Comparison of ENCODE assay signal across 22 cellular contexts in the genomic region with DNA sequence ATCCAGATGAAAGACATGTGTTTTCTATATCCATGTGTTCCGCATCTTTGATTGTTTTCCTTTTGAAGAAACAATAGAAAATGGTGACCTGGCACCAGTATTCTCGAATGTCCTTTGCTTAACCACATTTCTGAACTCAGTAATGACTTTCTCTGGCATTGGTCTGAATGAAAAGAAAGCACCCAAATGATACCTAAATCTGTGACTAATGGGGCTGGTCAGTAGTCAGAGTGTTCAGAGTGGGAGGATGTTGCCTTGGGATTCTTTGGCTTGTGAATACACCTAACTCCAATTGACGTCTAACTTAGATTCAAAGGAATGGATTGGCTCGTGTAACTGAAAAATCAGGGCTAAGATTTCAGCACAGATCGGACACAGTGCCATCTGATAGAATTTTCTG. TPM values are rescaled to one million over a fixed set of nuclear protein-coding genes. Genes with fewer than 3 reads are reported as not detected.
DNase-seq lines count a peak whose midpoint lies in the region; TF ChIP-seq lines count a peak whose summit lies in the region.
"Had no signal": no experiment of that assay in that cellular context is flagged by ENCODE, and none has a peak within 500 bp of the region (broad histone marks: within the 10 kb centered on the region; RNA-seq: fewer than 3 reads in every experiment).

No MANE protein-coding gene starts in this region.

- intact Hi-C loops in Calu3 (cut with micrococcal nuclease; ENCODE audit: unreplicated experiment) = no loop called here

- WGBS in endodermal cell (ENCODE audit: insufficient coverage in 1 of 2, insufficient read length in 1 of 2), 2 experiments = 90 to 93% methylated on average over 4 to 5 of the region's 5 CpGs

- H3K4me3 ChIP-seq in endodermal cell (ENCODE audit: low read length) = no peak overlapping the region
- H3K4me3 ChIP-seq: adrenal gland, esophagus muscularis mucosa, upper lobe of right lung had no signal

- no peaks in the 10 kb centered on the region for H3K36me3 ChIP-seq in endodermal cell (ENCODE audit: control insufficient read depth, insufficient read depth, low read length)
- H3K36me3 ChIP-seq: adrenal gland, esophagus muscularis mucosa, upper lobe of right lung, WERI-Rb-1 had no signal

- no peaks in the 10 kb centered on the region for H3K27me3 ChIP-seq in endodermal cell (ENCODE audit: control insufficient read depth, insufficient read depth, low read length, poor library complexity, severe bottlenecking)
- H3K27me3 ChIP-seq: adrenal gland, esophagus muscularis mucosa, upper lobe of right lung had no signal

- H3K9me3 Mint-ChIP-seq in Calu3 (ENCODE audit: low read depth, unreplicated experiment) (no peaks in the 10 kb centered on the region), endodermal cell (no peaks in the 10 kb centered on the region)
- H3K9me3 Mint-ChIP-seq: activated CD4-positive, alpha-beta T cell treated with anti-CD3 and anti-CD28 coated beads, Interleukin-2, amount 10 ng/mL, durations not matched to agents 24 days and 14 days; activated naive CD4-positive, alpha-beta T cell treated with anti-CD3 and anti-CD28 coated beads for 36 hours; natural killer cell treated with Interleukin-12 subunit alpha and Interleukin-12 subunit beta and Interleukin-15 and Interleukin-18, amount 100 ng/mL, for 72 hours; T-helper 2 cell treated with Interferon-gamma antibody and Interleukin-4, amounts not matched to agents 5 μg/mL and 100 μg/mL, for 36 hours had no signal

- CTCF ChIA-PET in Calu3 (lab: Charles Lee) = interaction anchor here (1.2 kb wide), 1 partner anchor 9 kb away, joined by 4 read pairs; no protein-coding TSS in a partner anchor

- H3K4me1 Mint-ChIP-seq in Calu3 (ENCODE audit: low read depth, unreplicated experiment) = peaks cover 62% of the 10 kb centered on the region
- peaks cover 11% of the 10 kb centered on the region for H3K4me1 Mint-ChIP-seq in endodermal cell
- H3K4me1 Mint-ChIP-seq: activated CD4-positive, alpha-beta T cell treated with anti-CD3 and anti-CD28 coated beads, Interleukin-2, amount 10 ng/mL, durations not matched to agents 24 days and 14 days had no signal

- H3K36me3 Mint-ChIP-seq in Calu3 (ENCODE audit: insufficient read depth, unreplicated experiment) (peaks cover 81% of the 10 kb centered on the region), endodermal cell (ENCODE audit: low read depth) (no peaks in the 10 kb centered on the region)
- H3K36me3 Mint-ChIP-seq: natural killer cell treated with Interleukin-12 subunit alpha and Interleukin-12 subunit beta and Interleukin-15 and Interleukin-18, amount 100 ng/mL, for 72 hours had no signal

- H3K27me3 Mint-ChIP-seq in Calu3 (ENCODE audit: unreplicated experiment) (no peaks in the 10 kb centered on the region), endodermal cell (ENCODE audit: insufficient read depth) (no peaks in the 10 kb centered on the region)
- H3K27me3 Mint-ChIP-seq: natural killer cell treated with Interleukin-12 subunit alpha and Interleukin-12 subunit beta and Interleukin-15 and Interleukin-18, amount 100 ng/mL, for 72 hours had no signal

- H3K9ac ChIP-seq in endodermal cell (ENCODE audit: extremely low read depth, low read length, poor library complexity, severe bottlenecking) = no peak overlapping the region
- H3K9ac ChIP-seq: KMS-11 had no signal

- H3K4me3 Mint-ChIP-seq in Calu3 (ENCODE audit: low read depth, unreplicated experiment) = no peak overlapping the region
- H3K4me3 Mint-ChIP-seq in endodermal cell = no peak overlapping the region
- H3K4me3 Mint-ChIP-seq: activated CD4-positive, alpha-beta T cell treated with anti-CD3 and anti-CD28 coated beads, Interleukin-2, amount 10 ng/mL, durations not matched to agents 24 days and 14 days; activated naive CD4-positive, alpha-beta T cell treated with anti-CD3 and anti-CD28 coated beads for 36 hours; natural killer cell treated with Interleukin-12 subunit alpha and Interleukin-12 subunit beta and Interleukin-15 and Interleukin-18, amount 100 ng/mL, for 72 hours; T-helper 2 cell treated with Interferon-gamma antibody and Interleukin-4, amounts not matched to agents 5 μg/mL and 100 μg/mL, for 36 hours had no signal

- BruUV-seq in Calu3 (replicated peaks; lab: Mats Ljungman, UMichigan) = no TSS peak

- peak overlapping the region; percentile 100 for H3K27ac Mint-ChIP-seq in Calu3 (ENCODE audit: unreplicated experiment)
- no peak overlapping the region for H3K27ac Mint-ChIP-seq in endodermal cell
- H3K27ac Mint-ChIP-seq: activated CD4-positive, alpha-beta T cell treated with anti-CD3 and anti-CD28 coated beads, Interleukin-2, amount 10 ng/mL, durations not matched to agents 24 days and 14 days; activated naive CD4-positive, alpha-beta T cell treated with anti-CD3 and anti-CD28 coated beads for 36 hours; natural killer cell treated with Interleukin-12 subunit alpha and Interleukin-12 subunit beta and Interleukin-15 and Interleukin-18, amount 100 ng/mL, for 72 hours; T-helper 2 cell treated with Interferon-gamma antibody and Interleukin-4, amounts not matched to agents 5 μg/mL and 100 μg/mL, for 36 hours had no signal

- TF ChIP-seq POLR2A in erythroblast (IDR thresholded peaks at IDR 0.05; ENCODE audit: low read length) = no peak

- H3K4me1 ChIP-seq in endodermal cell (ENCODE audit: control insufficient read depth, insufficient read depth, low read length) = peaks cover 9% of the 10 kb centered on the region

- peak overlapping the region; percentile 99 for H3K27ac ChIP-seq in epithelial cell of prostate
- no peak overlapping the region for H3K27ac ChIP-seq in endodermal cell (ENCODE audit: low read depth, low read length)
- H3K27ac ChIP-seq: adrenal gland, esophagus muscularis mucosa, KMS-11, upper lobe of right lung, WERI-Rb-1 had no signal

- no peaks in the 10 kb centered on the region for H3K9me3 ChIP-seq in endodermal cell (ENCODE audit: control insufficient read depth, low read length)
- H3K9me3 ChIP-seq: adrenal gland, esophagus muscularis mucosa, upper lobe of right lung had no signal

- TF ChIP-seq CTCF in Calu3 (IDR thresholded peaks at IDR 0.05; ENCODE audit: unreplicated experiment) (no peak), endodermal cell (conservative IDR thresholded peaks at IDR 0.05) (no peak)

- DNase-seq in Calu3 (no peak), NCI-H226 (peak; percentile 13), epithelial cell of prostate (ENCODE audit: low read depth, low spot score) (no peak), mucosa of gallbladder (ENCODE audit: low spot score) (peak; percentile 5), erythroblast (lab: John Stamatoyannopoulos, UW) (no peak), endodermal cell (no peak), UCSD-AML1 (lab: John Stamatoyannopoulos, UW; ENCODE audit: unreplicated experiment) (no peak)
- DNase-seq in activated CD4-positive, alpha-beta T cell treated with anti-CD3 and anti-CD28 coated beads, Interleukin-2, amount 50 U/mL, for 4 hours = no peak
- DNase-seq: activated CD4-positive, alpha-beta T cell treated with anti-CD3 and anti-CD28 coated beads, Interleukin-2, amount 10 ng/mL, durations not matched to agents 24 days and 14 days; activated naive CD4-positive, alpha-beta T cell treated with anti-CD3 and anti-CD28 coated beads for 36 hours; adrenal gland; C1 segment of cervical spinal cord; effector CD8-positive, alpha-beta T cell; left ventricle myocardium superior; NCI-H510A; Right ventricle myocardium superior; upper lobe of right lung; WERI-Rb-1 had no signal

RNA-seq across cellular contexts. Expression of a gene that starts 27.1 kb away (rescaled TPM):
- total RNA-seq in Calu3 (2022) (114 and 127 TPM in 2 replicates), mucosa of gallbladder (41.1 TPM), endodermal cell (10 to 100 TPM; 29.0 to 36.7 TPM)
- 5.8 TPM for polyA plus RNA-seq in endodermal cell (2013, experiment 1 of 2)
- 7.0 TPM for polyA plus RNA-seq in endodermal cell (2013, experiment 2 of 2)

RNA-seq across cellular contexts. Expression of a gene that starts 36.4 kb away (rescaled TPM):
- total RNA-seq in Calu3 (2022) (11.3 and 13.5 TPM in 2 replicates), mucosa of gallbladder (8.2 TPM), endodermal cell (10 to 100 TPM in 1 of 2 donors, 1 to 10 TPM in 1; 9.5 to 25.2 TPM)
- polyA plus RNA-seq in endodermal cell (2013, experiment 1 of 2) = 10.0 TPM
- polyA plus RNA-seq in endodermal cell (2013, experiment 2 of 2) = 10.5 TPM

Comparison
In these comparisons a context has a peak if more than half of its experiments do, and no peak if none do; other contexts are left out.
1. DNase-seq: peak in NCI-H226 (single experiment) and mucosa of gallbladder (single experiment); none in Calu3 (single experiment), epithelial cell of prostate (single experiment), activated CD4-positive, alpha-beta T cell treated with anti-CD3 and anti-CD28 coated beads, Interleukin-2, amount 50 U/mL, for 4 hours (0 of 2), erythroblast (0 of 2), endodermal cell (single experiment) and UCSD-AML1 (single experiment).